ENCODE assay signal across 2 cellular contexts in the genomic region with DNA sequence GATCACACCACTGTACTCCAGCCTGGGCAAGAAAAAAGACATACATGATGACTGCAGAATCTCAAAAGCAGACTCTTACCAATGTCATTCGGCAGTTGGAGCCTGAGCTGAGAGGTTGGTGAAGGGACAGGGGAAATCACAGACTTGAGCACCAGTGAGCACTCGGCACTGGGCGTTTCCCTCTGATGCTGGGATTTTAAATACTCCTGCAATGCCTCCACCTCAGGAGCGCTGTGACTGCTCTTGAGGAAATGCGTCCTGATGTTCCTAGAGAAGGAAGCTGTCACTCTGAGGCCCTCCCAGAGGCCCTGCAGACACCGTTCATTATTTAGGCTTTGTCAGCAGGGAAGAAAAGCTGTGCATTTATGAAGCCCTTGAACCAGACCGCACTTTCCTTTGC.
TF ChIP-seq lines count a peak whose summit lies in the region.

No MANE protein-coding gene starts in this region.

TF ChIP-seq in GM23338, 12 proteins besides CTCF, POLR2A, EP300 and RAD21 (continues in another document):
- TF ChIP-seq, protein P1, sequence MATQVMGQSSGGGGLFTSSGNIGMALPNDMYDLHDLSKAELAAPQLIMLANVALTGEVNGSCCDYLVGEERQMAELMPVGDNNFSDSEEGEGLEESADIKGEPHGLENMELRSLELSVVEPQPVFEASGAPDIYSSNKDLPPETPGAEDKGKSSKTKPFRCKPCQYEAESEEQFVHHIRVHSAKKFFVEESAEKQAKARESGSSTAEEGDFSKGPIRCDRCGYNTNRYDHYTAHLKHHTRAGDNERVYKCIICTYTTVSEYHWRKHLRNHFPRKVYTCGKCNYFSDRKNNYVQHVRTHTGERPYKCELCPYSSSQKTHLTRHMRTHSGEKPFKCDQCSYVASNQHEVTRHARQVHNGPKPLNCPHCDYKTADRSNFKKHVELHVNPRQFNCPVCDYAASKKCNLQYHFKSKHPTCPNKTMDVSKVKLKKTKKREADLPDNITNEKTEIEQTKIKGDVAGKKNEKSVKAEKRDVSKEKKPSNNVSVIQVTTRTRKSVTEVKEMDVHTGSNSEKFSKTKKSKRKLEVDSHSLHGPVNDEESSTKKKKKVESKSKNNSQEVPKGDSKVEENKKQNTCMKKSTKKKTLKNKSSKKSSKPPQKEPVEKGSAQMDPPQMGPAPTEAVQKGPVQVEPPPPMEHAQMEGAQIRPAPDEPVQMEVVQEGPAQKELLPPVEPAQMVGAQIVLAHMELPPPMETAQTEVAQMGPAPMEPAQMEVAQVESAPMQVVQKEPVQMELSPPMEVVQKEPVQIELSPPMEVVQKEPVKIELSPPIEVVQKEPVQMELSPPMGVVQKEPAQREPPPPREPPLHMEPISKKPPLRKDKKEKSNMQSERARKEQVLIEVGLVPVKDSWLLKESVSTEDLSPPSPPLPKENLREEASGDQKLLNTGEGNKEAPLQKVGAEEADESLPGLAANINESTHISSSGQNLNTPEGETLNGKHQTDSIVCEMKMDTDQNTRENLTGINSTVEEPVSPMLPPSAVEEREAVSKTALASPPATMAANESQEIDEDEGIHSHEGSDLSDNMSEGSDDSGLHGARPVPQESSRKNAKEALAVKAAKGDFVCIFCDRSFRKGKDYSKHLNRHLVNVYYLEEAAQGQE (IDR thresholded peaks at IDR 0.05; ENCODE audit: unreplicated experiment): no peak
- TF ChIP-seq EZH2phosphoT487 (IDR thresholded peaks at IDR 0.05; ENCODE audit: unreplicated experiment) (no peak), CREB1 (CRISPR knock-in tag; IDR thresholded peaks at IDR 0.05; ENCODE audit: low read depth) (no peak), STAT1 (IDR thresholded peaks at IDR 0.05; ENCODE audit: unreplicated experiment) (no peak), EZH2 (IDR thresholded peaks at IDR 0.05; ENCODE audit: low read depth, unreplicated experiment) (no peak), NANOG (IDR thresholded peaks at IDR 0.05; ENCODE audit: borderline replicate concordance) (no peak), JUNB (IDR thresholded peaks at IDR 0.05; ENCODE audit: unreplicated experiment) (no peak), ZNF331 (CRISPR knock-in tag; IDR thresholded peaks at IDR 0.05; ENCODE audit: low read depth) (no peak), ZNF114 (CRISPR knock-in tag; IDR thresholded peaks at IDR 0.05) (no peak), POLR2AphosphoS5 (IDR thresholded peaks at IDR 0.05; ENCODE audit: low read depth) (no peak)
- TF ChIP-seq, protein P2, sequence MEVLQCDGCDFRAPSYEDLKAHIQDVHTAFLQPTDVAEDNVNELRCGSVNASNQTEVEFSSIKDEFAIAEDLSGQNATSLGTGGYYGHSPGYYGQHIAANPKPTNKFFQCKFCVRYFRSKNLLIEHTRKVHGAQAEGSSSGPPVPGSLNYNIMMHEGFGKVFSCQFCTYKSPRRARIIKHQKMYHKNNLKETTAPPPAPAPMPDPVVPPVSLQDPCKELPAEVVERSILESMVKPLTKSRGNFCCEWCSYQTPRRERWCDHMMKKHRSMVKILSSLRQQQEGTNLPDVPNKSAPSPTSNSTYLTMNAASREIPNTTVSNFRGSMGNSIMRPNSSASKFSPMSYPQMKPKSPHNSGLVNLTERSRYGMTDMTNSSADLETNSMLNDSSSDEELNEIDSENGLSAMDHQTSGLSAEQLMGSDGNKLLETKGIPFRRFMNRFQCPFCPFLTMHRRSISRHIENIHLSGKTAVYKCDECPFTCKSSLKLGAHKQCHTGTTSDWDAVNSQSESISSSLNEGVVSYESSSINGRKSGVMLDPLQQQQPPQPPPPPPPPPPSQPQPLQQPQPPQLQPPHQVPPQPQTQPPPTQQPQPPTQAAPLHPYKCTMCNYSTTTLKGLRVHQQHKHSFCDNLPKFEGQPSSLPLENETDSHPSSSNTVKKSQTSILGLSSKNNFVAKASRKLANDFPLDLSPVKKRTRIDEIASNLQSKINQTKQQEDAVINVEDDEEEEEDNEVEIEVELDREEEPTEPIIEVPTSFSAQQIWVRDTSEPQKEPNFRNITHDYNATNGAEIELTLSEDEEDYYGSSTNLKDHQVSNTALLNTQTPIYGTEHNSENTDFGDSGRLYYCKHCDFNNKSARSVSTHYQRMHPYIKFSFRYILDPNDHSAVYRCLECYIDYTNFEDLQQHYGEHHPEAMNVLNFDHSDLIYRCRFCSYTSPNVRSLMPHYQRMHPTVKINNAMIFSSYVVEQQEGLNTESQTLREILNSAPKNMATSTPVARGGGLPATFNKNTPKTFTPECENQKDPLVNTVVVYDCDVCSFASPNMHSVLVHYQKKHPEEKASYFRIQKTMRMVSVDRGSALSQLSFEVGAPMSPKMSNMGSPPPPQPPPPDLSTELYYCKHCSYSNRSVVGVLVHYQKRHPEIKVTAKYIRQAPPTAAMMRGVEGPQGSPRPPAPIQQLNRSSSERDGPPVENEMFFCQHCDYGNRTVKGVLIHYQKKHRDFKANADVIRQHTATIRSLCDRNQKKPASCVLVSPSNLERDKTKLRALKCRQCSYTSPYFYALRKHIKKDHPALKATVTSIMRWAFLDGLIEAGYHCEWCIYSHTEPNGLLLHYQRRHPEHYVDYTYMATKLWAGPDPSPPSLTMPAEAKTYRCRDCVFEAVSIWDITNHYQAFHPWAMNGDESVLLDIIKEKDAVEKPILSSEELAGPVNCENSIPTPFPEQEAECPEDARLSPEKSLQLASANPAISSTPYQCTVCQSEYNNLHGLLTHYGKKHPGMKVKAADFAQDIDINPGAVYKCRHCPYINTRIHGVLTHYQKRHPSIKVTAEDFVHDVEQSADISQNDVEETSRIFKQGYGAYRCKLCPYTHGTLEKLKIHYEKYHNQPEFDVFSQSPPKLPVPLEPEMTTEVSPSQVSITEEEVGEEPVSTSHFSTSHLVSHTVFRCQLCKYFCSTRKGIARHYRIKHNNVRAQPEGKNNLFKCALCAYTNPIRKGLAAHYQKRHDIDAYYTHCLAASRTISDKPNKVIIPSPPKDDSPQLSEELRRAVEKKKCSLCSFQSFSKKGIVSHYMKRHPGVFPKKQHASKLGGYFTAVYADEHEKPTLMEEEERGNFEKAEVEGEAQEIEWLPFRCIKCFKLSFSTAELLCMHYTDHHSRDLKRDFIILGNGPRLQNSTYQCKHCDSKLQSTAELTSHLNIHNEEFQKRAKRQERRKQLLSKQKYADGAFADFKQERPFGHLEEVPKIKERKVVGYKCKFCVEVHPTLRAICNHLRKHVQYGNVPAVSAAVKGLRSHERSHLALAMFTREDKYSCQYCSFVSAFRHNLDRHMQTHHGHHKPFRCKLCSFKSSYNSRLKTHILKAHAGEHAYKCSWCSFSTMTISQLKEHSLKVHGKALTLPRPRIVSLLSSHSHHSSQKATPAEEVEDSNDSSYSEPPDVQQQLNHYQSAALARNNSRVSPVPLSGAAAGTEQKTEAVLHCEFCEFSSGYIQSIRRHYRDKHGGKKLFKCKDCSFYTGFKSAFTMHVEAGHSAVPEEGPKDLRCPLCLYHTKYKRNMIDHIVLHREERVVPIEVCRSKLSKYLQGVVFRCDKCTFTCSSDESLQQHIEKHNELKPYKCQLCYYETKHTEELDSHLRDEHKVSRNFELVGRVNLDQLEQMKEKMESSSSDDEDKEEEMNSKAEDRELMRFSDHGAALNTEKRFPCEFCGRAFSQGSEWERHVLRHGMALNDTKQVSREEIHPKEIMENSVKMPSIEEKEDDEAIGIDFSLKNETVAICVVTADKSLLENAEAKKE (CRISPR knock-in tag; IDR thresholded peaks at IDR 0.05): no peak

TF ChIP-seq in WTC11, 78 proteins besides CTCF, POLR2A, EP300 and RAD21 (continued from another document):
- TF ChIP-seq, protein P3, sequence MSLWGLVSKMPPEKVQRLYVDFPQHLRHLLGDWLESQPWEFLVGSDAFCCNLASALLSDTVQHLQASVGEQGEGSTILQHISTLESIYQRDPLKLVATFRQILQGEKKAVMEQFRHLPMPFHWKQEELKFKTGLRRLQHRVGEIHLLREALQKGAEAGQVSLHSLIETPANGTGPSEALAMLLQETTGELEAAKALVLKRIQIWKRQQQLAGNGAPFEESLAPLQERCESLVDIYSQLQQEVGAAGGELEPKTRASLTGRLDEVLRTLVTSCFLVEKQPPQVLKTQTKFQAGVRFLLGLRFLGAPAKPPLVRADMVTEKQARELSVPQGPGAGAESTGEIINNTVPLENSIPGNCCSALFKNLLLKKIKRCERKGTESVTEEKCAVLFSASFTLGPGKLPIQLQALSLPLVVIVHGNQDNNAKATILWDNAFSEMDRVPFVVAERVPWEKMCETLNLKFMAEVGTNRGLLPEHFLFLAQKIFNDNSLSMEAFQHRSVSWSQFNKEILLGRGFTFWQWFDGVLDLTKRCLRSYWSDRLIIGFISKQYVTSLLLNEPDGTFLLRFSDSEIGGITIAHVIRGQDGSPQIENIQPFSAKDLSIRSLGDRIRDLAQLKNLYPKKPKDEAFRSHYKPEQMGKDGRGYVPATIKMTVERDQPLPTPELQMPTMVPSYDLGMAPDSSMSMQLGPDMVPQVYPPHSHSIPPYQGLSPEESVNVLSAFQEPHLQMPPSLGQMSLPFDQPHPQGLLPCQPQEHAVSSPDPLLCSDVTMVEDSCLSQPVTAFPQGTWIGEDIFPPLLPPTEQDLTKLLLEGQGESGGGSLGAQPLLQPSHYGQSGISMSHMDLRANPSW (CRISPR knock-in tag; conservative IDR thresholded peaks at IDR 0.05; ENCODE audit: low read depth): no peak
- TF ChIP-seq, protein P4, sequence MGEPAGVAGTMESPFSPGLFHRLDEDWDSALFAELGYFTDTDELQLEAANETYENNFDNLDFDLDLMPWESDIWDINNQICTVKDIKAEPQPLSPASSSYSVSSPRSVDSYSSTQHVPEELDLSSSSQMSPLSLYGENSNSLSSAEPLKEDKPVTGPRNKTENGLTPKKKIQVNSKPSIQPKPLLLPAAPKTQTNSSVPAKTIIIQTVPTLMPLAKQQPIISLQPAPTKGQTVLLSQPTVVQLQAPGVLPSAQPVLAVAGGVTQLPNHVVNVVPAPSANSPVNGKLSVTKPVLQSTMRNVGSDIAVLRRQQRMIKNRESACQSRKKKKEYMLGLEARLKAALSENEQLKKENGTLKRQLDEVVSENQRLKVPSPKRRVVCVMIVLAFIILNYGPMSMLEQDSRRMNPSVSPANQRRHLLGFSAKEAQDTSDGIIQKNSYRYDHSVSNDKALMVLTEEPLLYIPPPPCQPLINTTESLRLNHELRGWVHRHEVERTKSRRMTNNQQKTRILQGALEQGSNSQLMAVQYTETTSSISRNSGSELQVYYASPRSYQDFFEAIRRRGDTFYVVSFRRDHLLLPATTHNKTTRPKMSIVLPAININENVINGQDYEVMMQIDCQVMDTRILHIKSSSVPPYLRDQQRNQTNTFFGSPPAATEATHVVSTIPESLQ (CRISPR knock-in tag; IDR thresholded peaks at IDR 0.05): no peak
- TF ChIP-seq, protein P5, sequence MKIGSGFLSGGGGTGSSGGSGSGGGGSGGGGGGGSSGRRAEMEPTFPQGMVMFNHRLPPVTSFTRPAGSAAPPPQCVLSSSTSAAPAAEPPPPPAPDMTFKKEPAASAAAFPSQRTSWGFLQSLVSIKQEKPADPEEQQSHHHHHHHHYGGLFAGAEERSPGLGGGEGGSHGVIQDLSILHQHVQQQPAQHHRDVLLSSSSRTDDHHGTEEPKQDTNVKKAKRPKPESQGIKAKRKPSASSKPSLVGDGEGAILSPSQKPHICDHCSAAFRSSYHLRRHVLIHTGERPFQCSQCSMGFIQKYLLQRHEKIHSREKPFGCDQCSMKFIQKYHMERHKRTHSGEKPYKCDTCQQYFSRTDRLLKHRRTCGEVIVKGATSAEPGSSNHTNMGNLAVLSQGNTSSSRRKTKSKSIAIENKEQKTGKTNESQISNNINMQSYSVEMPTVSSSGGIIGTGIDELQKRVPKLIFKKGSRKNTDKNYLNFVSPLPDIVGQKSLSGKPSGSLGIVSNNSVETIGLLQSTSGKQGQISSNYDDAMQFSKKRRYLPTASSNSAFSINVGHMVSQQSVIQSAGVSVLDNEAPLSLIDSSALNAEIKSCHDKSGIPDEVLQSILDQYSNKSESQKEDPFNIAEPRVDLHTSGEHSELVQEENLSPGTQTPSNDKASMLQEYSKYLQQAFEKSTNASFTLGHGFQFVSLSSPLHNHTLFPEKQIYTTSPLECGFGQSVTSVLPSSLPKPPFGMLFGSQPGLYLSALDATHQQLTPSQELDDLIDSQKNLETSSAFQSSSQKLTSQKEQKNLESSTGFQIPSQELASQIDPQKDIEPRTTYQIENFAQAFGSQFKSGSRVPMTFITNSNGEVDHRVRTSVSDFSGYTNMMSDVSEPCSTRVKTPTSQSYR (CRISPR knock-in tag; IDR thresholded peaks at IDR 0.05): no peak
- no peak for TF ChIP-seq GRHL2 (CRISPR knock-in tag; IDR thresholded peaks at IDR 0.05; ENCODE audit: insufficient replicate concordance, severe bottlenecking)
- TF ChIP-seq, protein P6, sequence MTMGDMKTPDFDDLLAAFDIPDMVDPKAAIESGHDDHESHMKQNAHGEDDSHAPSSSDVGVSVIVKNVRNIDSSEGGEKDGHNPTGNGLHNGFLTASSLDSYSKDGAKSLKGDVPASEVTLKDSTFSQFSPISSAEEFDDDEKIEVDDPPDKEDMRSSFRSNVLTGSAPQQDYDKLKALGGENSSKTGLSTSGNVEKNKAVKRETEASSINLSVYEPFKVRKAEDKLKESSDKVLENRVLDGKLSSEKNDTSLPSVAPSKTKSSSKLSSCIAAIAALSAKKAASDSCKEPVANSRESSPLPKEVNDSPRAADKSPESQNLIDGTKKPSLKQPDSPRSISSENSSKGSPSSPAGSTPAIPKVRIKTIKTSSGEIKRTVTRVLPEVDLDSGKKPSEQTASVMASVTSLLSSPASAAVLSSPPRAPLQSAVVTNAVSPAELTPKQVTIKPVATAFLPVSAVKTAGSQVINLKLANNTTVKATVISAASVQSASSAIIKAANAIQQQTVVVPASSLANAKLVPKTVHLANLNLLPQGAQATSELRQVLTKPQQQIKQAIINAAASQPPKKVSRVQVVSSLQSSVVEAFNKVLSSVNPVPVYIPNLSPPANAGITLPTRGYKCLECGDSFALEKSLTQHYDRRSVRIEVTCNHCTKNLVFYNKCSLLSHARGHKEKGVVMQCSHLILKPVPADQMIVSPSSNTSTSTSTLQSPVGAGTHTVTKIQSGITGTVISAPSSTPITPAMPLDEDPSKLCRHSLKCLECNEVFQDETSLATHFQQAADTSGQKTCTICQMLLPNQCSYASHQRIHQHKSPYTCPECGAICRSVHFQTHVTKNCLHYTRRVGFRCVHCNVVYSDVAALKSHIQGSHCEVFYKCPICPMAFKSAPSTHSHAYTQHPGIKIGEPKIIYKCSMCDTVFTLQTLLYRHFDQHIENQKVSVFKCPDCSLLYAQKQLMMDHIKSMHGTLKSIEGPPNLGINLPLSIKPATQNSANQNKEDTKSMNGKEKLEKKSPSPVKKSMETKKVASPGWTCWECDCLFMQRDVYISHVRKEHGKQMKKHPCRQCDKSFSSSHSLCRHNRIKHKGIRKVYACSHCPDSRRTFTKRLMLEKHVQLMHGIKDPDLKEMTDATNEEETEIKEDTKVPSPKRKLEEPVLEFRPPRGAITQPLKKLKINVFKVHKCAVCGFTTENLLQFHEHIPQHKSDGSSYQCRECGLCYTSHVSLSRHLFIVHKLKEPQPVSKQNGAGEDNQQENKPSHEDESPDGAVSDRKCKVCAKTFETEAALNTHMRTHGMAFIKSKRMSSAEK (CRISPR knock-in tag; IDR thresholded peaks at IDR 0.05; ENCODE audit: borderline replicate concordance): no peak
